Comparison of ENCODE assay signal across 9 cellular contexts in the genomic region with DNA sequence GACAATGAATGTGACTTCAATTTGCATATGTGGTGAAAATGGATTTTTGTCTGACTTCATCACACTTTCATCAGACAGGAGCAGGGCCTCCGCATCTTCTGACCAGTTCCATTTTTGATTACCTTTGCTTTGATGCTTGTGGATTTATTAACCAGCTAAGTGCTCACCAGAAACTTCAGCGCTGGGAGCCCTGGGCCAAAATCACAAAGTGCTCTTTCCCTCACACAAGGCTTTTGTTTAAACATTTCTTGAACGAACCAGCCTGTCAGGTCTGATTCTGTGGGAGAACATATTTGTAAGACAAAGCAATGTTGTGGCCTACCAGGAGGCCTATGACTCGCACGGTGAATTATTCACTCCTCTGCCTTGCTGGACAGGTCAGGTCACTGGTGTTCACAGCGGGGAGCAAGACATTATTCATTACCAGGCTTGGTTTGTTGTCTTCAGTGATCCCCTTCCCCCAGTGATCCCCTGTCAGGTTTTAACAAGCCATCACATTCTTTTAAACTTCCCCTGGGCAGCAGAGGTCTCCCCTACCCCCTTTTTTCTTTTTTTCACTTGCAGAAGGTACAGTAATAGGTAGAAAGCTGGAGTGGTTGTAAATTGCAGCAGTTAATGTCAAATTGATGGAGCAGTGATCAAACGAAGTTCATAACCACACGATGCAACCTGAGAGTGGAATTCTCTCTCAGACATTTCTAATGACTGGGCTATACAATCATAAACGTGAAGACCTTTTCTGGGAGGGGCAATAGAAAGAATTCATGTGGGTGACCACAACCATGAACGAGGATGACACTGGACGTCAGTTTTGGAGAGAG.
DNase-seq lines count a peak whose midpoint lies in the region; ATAC-seq and TF ChIP-seq lines count a peak whose summit lies in the region.
"Had no signal": no experiment of that assay in that cellular context is flagged by ENCODE, and none has a peak within 500 bp of the region (broad histone marks: within the 10 kb centered on the region; RNA-seq: fewer than 3 reads in every experiment).

No MANE protein-coding gene starts in this region.

- TF ChIP-seq CTCF in AG09319 (IDR thresholded peaks at IDR 0.05; ENCODE audit: low read depth, low read length) (no peak), HFFc6 (IDR thresholded peaks at IDR 0.05) (no peak)

- no peaks in the 10 kb centered on the region; the same call in 1 of the 2 replicates for H3K9me3 Mint-ChIP-seq in HFFc6
- H3K9me3 Mint-ChIP-seq: CD8-positive, alpha-beta T cell had no signal

- H3K27me3 Mint-ChIP-seq in HFFc6 (ENCODE audit: insufficient read depth), result peaks cover 3% of the 10 kb centered on the region; the same call in 1 of the 2 replicates

- ATAC-seq in GM21576 (IDR thresholded peaks at IDR 0.05; ENCODE audit: unreplicated experiment), result no peak
- ATAC-seq in HG02970 (IDR thresholded peaks at IDR 0.05; ENCODE audit: low FRiP score, unreplicated experiment), result no peak
- ATAC-seq: CD8-positive, alpha-beta T cell had no signal

- DNase-seq in AG09319 (ENCODE audit: extremely low read depth, low read depth) (peak; percentile 35), HFFc6 (peak; percentile 66), SW480 (ENCODE audit: low spot score) (peak; percentile 89), iPS-NIHi7 (ENCODE audit: extremely low spot score) (peak; percentile 81), NCI-H774 (lab: John Stamatoyannopoulos, UW) (no peak), OCI-M2 (lab: John Stamatoyannopoulos, UW; ENCODE audit: unreplicated experiment) (no peak)
- DNase-seq: CD8-positive, alpha-beta T cell had no signal

- no peaks in the 10 kb centered on the region for H3K36me3 Mint-ChIP-seq in HFFc6 (ENCODE audit: low read depth)
- H3K36me3 Mint-ChIP-seq: CD8-positive, alpha-beta T cell had no signal

- peaks cover 46% of the 10 kb centered on the region for H3K4me1 Mint-ChIP-seq in HFFc6 (ENCODE audit: low read depth)

- H3K27ac Mint-ChIP-seq in HFFc6, result peak overlapping the region; percentile 67
- H3K27ac Mint-ChIP-seq: CD8-positive, alpha-beta T cell had no signal

- peak overlapping the region; percentile 29; the same call in 1 of the 2 replicates for H3K4me3 Mint-ChIP-seq in HFFc6
- H3K4me3 Mint-ChIP-seq: CD8-positive, alpha-beta T cell had no signal

Comparison
In these comparisons a context has a peak if more than half of its experiments do, and no peak if none do; other contexts are left out.
1. DNase-seq: peak in AG09319 (single experiment), HFFc6 (single experiment), SW480 (single experiment) and iPS-NIHi7 (single experiment); none in NCI-H774 (single experiment) and OCI-M2 (single experiment).